In the genomic region with DNA sequence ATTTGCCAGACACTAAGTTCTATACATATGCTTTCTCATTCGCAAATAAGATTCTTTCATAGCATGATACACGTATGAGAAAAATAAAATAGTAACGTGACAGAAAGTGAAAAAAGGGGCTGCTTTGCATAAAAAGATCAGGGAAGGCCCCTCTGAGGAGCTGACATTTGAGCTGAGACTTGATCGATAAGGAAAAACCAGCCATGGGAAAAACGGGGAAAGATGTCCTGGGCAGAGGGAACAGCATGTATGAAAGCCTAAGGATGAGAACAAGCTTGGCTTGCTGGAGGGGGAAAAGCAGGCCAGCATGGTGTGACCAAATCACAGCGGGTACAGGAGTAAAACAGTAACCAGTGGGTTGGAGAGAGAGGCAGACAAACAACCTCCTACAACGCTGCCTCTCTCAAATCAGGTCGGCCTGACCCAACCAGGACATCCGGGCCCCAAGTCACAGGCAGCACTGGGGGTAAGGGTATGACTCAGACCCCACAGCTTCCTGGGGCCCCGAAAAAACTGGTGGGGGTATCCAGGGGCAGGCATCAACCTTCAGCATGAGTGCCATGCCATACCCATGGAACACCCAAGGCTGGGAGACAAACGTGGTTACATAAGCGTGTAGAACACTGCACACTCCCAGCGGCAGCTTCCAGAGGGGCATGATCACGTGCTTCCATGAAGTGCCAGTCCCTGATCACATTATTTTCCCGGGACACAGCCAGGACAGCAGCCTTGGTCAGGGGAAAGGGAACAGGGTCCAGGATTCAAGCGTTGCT, we compare ENCODE assay signal across 8 cellular contexts. TPM values are rescaled to one million over a fixed set of nuclear protein-coding genes. Genes with fewer than 3 reads are reported as not detected.
DNase-seq lines count a peak whose midpoint lies in the region; ATAC-seq, FAIRE-seq and TF ChIP-seq lines count a peak whose summit lies in the region.

No MANE protein-coding gene starts in this region.

- H3K4me2 ChIP-seq in A549: peak overlapping the region; percentile 92
- H3K4me2 ChIP-seq in mesenchymal stem cell (ENCODE audit: low read length, poor library complexity, severe bottlenecking): peak overlapping the region; percentile 51

- no peaks in the 10 kb centered on the region for H3K27me3 ChIP-seq in mesenchymal stem cell (ENCODE audit: control insufficient read depth in 1 of 2, insufficient read depth in 1 of 2, low read length in 2 of 2)
- no peaks in the 10 kb centered on the region for H3K27me3 ChIP-seq in A673 (replicated peaks; ENCODE audit: insufficient read depth, low read depth, low read length, poor library complexity)

- no peak overlapping the region for H3K4ac ChIP-seq in mesenchymal stem cell (ENCODE audit: low read depth in 1 of 2, low read length in 2 of 2)

- H3K27me3 Mint-ChIP-seq in activated T-cell treated with anti-CD3 and anti-CD28 coated beads, Interleukin-2, amount 50 U/mL, for 24 hours: no peaks in the 10 kb centered on the region
- H3K27me3 Mint-ChIP-seq in type B pancreatic cell: no peaks in the 10 kb centered on the region

- FAIRE-seq in A549 (lab: Jason Lieb, UNC): no peak

- no peak for DNase-seq in A549 (ENCODE audit: low read depth in 1 of 2, low spot score in 1 of 2)
- DNase-seq in activated T-cell treated with anti-CD3 and anti-CD28 coated beads, Interleukin-2, amount 50 U/mL, for 24 hours: peak; percentile 81
- DNase-seq in mesenchymal stem cell: no peak
- no peak for DNase-seq in type B pancreatic cell (ENCODE audit: extremely low spot score, unreplicated experiment)
- DNase-seq in GDM1 (lab: John Stamatoyannopoulos, UW): no peak
- no peak for DNase-seq in A673 (ENCODE audit: low spot score)

- H3K36me3 Mint-ChIP-seq in activated T-cell treated with anti-CD3 and anti-CD28 coated beads, Interleukin-2, amount 50 U/mL, for 24 hours (ENCODE audit: low read depth): peaks cover 76% of the 10 kb centered on the region
- H3K36me3 Mint-ChIP-seq in type B pancreatic cell: peaks cover 4% of the 10 kb centered on the region

- H3K27ac Mint-ChIP-seq in activated T-cell treated with anti-CD3 and anti-CD28 coated beads, Interleukin-2, amount 50 U/mL, for 24 hours: peak overlapping the region; percentile 96
- peak overlapping the region; percentile 87 for H3K27ac Mint-ChIP-seq in type B pancreatic cell

- no peak for TF ChIP-seq RAD21 in A549 (conservative IDR thresholded peaks at IDR 0.05 in 1 of 2, IDR thresholded peaks at IDR 0.05 in 1 of 2)

- TF ChIP-seq CTCF in A549 (IDR thresholded peaks at IDR 0.05) (no peak), type B pancreatic cell (conservative IDR thresholded peaks at IDR 0.05) (no peak), A673 (conservative IDR thresholded peaks at IDR 0.05; ENCODE audit: low read depth, low read length) (no peak)

- H2AFZ ChIP-seq in mesenchymal stem cell (ENCODE audit: low read depth, low read length): no peak overlapping the region

- peak overlapping the region; percentile 57 for H2AK5ac ChIP-seq in mesenchymal stem cell (ENCODE audit: low read length, severe bottlenecking)

- peak overlapping the region; percentile 48 for H2BK5ac ChIP-seq in mesenchymal stem cell (ENCODE audit: low read depth, low read length, poor library complexity, severe bottlenecking)

- no peak overlapping the region for H3K23ac ChIP-seq in mesenchymal stem cell (ENCODE audit: low read length in 2 of 2)

- 67% methylated on average over 16 of the region's 16 CpGs for WGBS in A549 (ENCODE audit: missing lambda C conversion rate)
- WGBS in mesenchymal stem cell: 84% methylated on average over 16 of the region's 16 CpGs

- H3K14ac ChIP-seq in mesenchymal stem cell (ENCODE audit: low read length in 2 of 2): no peak overlapping the region

- TF ChIP-seq EP300 in A549 (IDR thresholded peaks at IDR 0.05): no peak

- BruUV-seq in A673 (replicated peaks; lab: Mats Ljungman, UMichigan): no TSS peak

- H3K4me1 ChIP-seq in A549: peaks cover 59% of the 10 kb centered on the region
- H3K4me1 ChIP-seq in mesenchymal stem cell (ENCODE audit: control insufficient read depth, insufficient read depth, low read depth, low read length): peaks cover 34% of the 10 kb centered on the region
- peaks cover 5% of the 10 kb centered on the region for H3K4me1 ChIP-seq in A673 (ENCODE audit: insufficient read depth, low read length, poor library complexity, severe bottlenecking)

- H3K18ac ChIP-seq in mesenchymal stem cell (ENCODE audit: low read depth in 1 of 2, low read length in 2 of 2): no peak overlapping the region

- H3K4me1 Mint-ChIP-seq in activated T-cell treated with anti-CD3 and anti-CD28 coated beads, Interleukin-2, amount 50 U/mL, for 24 hours (ENCODE audit: low read depth): peaks cover 80% of the 10 kb centered on the region
- H3K4me1 Mint-ChIP-seq in type B pancreatic cell (ENCODE audit: unreplicated experiment): peaks cover 45% of the 10 kb centered on the region

- intact Hi-C loops in A673 (cut with micrococcal nuclease; ENCODE audit: unreplicated experiment): no loop called here

- ATAC-seq in A549 (no peak), GM19438 (IDR thresholded peaks at IDR 0.05; ENCODE audit: low read depth, unreplicated experiment) (peak; percentile 54), HG03521 (IDR thresholded peaks at IDR 0.05; ENCODE audit: unreplicated experiment) (peak; percentile 43)

- CTCF ChIA-PET in A549 (lab: Yijun Ruan, JAX) (interaction anchor here (0.5 to 5.5 kb wide), 8 partner anchors 9 to 340 kb away, joined by 3 to 34 read pairs (median 4); no protein-coding TSS in a partner anchor), A673 (lab: Charles Lee) (no interaction called here)

- H2BK120ac ChIP-seq in mesenchymal stem cell (ENCODE audit: low read depth, low read length): no peak overlapping the region

- peaks cover 10 to 13% of the 10 kb centered on the region in 2 experiments for H3K36me3 ChIP-seq in mesenchymal stem cell (ENCODE audit: control insufficient read depth in 1 of 2, insufficient read depth in 2 of 2, low read depth in 1 of 2, low read length in 2 of 2)
- H3K36me3 ChIP-seq in A673 (ENCODE audit: insufficient read depth, low read length, poor library complexity, severe bottlenecking): no peaks in the 10 kb centered on the region

- H3K27ac ChIP-seq in A549 (peak overlapping the region; percentile 34 to 98; a peak in 4 of 6 replicates), mesenchymal stem cell (ENCODE audit: low read length, poor library complexity, severe bottlenecking) (peak overlapping the region; percentile 82), A673 (ENCODE audit: low read depth, low read length, poor library complexity, severe bottlenecking) (no peak overlapping the region)

- no peak overlapping the region for H2BK12ac ChIP-seq in mesenchymal stem cell (ENCODE audit: low read length in 2 of 2)

- H3K9me3 Mint-ChIP-seq in activated T-cell treated with anti-CD3 and anti-CD28 coated beads, Interleukin-2, amount 50 U/mL, for 24 hours: no peaks in the 10 kb centered on the region
- no peaks in the 10 kb centered on the region for H3K9me3 Mint-ChIP-seq in type B pancreatic cell

- no peak overlapping the region for H2BK15ac ChIP-seq in mesenchymal stem cell (ENCODE audit: low read depth, poor library complexity, severe bottlenecking)

- H3K79me1 ChIP-seq in mesenchymal stem cell (replicated peaks; ENCODE audit: low read length, poor library complexity, severe bottlenecking): no peaks in the 10 kb centered on the region

- no peak for TF ChIP-seq POLR2A in A549 (IDR thresholded peaks at IDR 0.05; ENCODE audit: low read length)

- H4K8ac ChIP-seq in mesenchymal stem cell (ENCODE audit: low read length): no peak overlapping the region

- H3K4me3 Mint-ChIP-seq in activated T-cell treated with anti-CD3 and anti-CD28 coated beads, Interleukin-2, amount 50 U/mL, for 24 hours: peak overlapping the region; percentile 81
- H3K4me3 Mint-ChIP-seq in type B pancreatic cell: peak overlapping the region; percentile 53

- no peak overlapping the region for H4K91ac ChIP-seq in mesenchymal stem cell (ENCODE audit: low read length)

- POLR2A ChIA-PET in A549 (lab: Yijun Ruan, JAX): interaction anchor here (0.7 kb wide), 1 partner anchor 13 kb away, joined by 4 read pairs; no protein-coding TSS in a partner anchor
- POLR2A ChIA-PET in A673 (lab: Charles Lee; ENCODE audit: low non-redundant PET): no interaction called here

- H3K4me3 ChIP-seq in A549 (no peak overlapping the region), mesenchymal stem cell (ENCODE audit: insufficient read depth in 1 of 2, low read depth in 1 of 2, low read length in 2 of 2) (no peak overlapping the region), A673 (ENCODE audit: low read depth, low read length, poor library complexity, severe bottlenecking) (no peak overlapping the region)

- no peaks in the 10 kb centered on the region for H3K9me3 ChIP-seq in A549
- H3K9me3 ChIP-seq in mesenchymal stem cell (ENCODE audit: control insufficient read depth, low read length): no peaks in the 10 kb centered on the region
- no peaks in the 10 kb centered on the region for H3K9me3 ChIP-seq in A673 (ENCODE audit: low read depth, low read length, poor library complexity, severe bottlenecking)

- H3K9ac ChIP-seq in mesenchymal stem cell (ENCODE audit: low read length): no peak overlapping the region

RNA-seq across cellular contexts. Expression of a gene that starts 2.2 kb away (rescaled TPM):
- polyA plus RNA-seq in A549 (2011; rRNA removed): 43.4 and 48.4 TPM in 2 replicates
- 52.4 and 56.8 TPM in 2 replicates for polyA plus RNA-seq in A549 (2012; cell fraction: cytosol; rRNA removed)
- 55.4 and 64.7 TPM in 2 replicates for polyA plus RNA-seq in A549 (2012; cell fraction: nucleus; rRNA removed)
- polyA plus RNA-seq in A549 (2017; fragmentation: RNase III; extraction: RNeasy Plus Mini Kit Qiagen cat#74134 plus additional on column Dnase treatment): 53.4 to 68.2 TPM (median 55.8 TPM) in 3 replicates
- 77.5 and 77.6 TPM in 2 replicates for polyA minus RNA-seq in A549 (2011; rRNA and poly(A)+ RNA removed)
- 50.6 TPM for polyA plus RNA-seq in mesenchymal stem cell (2013, experiment 1 of 2)
- 50.3 TPM for polyA plus RNA-seq in mesenchymal stem cell (2013, experiment 2 of 2)
- 63.6 and 89.2 TPM in 2 replicates for total RNA-seq in type B pancreatic cell (ENCODE audit: low replicate concordance)
- 33.3 and 37.3 TPM in 2 replicates for total RNA-seq in A673 (2021)

RNA-seq across cellular contexts. Expression of a gene that starts 58.3 kb away (rescaled TPM):
- polyA plus RNA-seq in A549 (2011; rRNA removed): 26.4 and 34.8 TPM in 2 replicates
- polyA plus RNA-seq in A549 (2012; cell fraction: cytosol; rRNA removed): 22.2 and 24.6 TPM in 2 replicates
- 9.0 and 10.4 TPM in 2 replicates for polyA plus RNA-seq in A549 (2012; cell fraction: nucleus; rRNA removed)
- polyA plus RNA-seq in A549 (2017; fragmentation: RNase III; extraction: RNeasy Plus Mini Kit Qiagen cat#74134 plus additional on column Dnase treatment): 13.6 to 16.8 TPM (median 16.2 TPM) in 3 replicates
- 29.1 and 40.9 TPM in 2 replicates for polyA minus RNA-seq in A549 (2011; rRNA and poly(A)+ RNA removed)
- 39.2 TPM for polyA plus RNA-seq in mesenchymal stem cell (2013, experiment 1 of 2)
- 40.8 TPM for polyA plus RNA-seq in mesenchymal stem cell (2013, experiment 2 of 2)
- 18.4 and 19.7 TPM in 2 replicates for total RNA-seq in type B pancreatic cell (ENCODE audit: low replicate concordance)
- 0.19 and 0.24 TPM in 2 replicates for total RNA-seq in A673 (2021)

Comparison
In these comparisons a context has a peak if more than half of its experiments do, and no peak if none do; other contexts are left out.
1. ATAC-seq: peak in GM19438 (single experiment) and HG03521 (single experiment); none in A549 (0 of 2).
2. RNA of a gene that starts 58.3 kb away (total RNA-seq): 18.4 to 19.7 TPM in type B pancreatic cell; 0.19 to 0.24 TPM in A673; every median in the first group is over 10 times any median in the second.